ENCODE assay signal across 8 cellular contexts in genomic region chr6:3456794-3457709, GRCh38. TPM values are rescaled to one million over a fixed set of nuclear protein-coding genes. Genes with fewer than 3 reads are reported as not detected.
DNase-seq lines count a peak whose midpoint lies in the region; ATAC-seq and TF ChIP-seq lines count a peak whose summit lies in the region.

SLC22A23 (minus strand) TSS chr6:3457050; CDS start chr6:3456559, 491 bp downstream.

- H3K36me3 ChIP-seq in GM23248 (ENCODE audit: low read depth) (no peaks in the 10 kb centered on the region), endodermal cell (ENCODE audit: control insufficient read depth, insufficient read depth, low read length) (no peaks in the 10 kb centered on the region)

- H3K4me1 Mint-ChIP-seq in endodermal cell: peaks cover 22% of the 10 kb centered on the region

- no peaks in the 10 kb centered on the region for H4K20me1 ChIP-seq in GM23248 (ENCODE audit: insufficient read depth)

- no peak for ATAC-seq in HG02798 (IDR thresholded peaks at IDR 0.05; ENCODE audit: poor library complexity, unreplicated experiment)

- H3F3A ChIP-seq in GM23248 (ENCODE audit: insufficient read depth): peaks cover 15% of the 10 kb centered on the region

- peak; percentile 89 for TF ChIP-seq CTCF in endodermal cell (conservative IDR thresholded peaks at IDR 0.05)

- H3K27me3 ChIP-seq in GM23248 (replicated peaks; ENCODE audit: insufficient read depth) (no peaks in the 10 kb centered on the region), endodermal cell (ENCODE audit: control insufficient read depth, insufficient read depth, low read length, poor library complexity, severe bottlenecking) (peaks cover 68% of the 10 kb centered on the region)

- in situ Hi-C loops in GM23248 (cut with MboI): loop anchor here (25.0 kb wide), 1 partner anchor 255 kb away; no protein-coding TSS in a partner anchor

- H3K27ac Mint-ChIP-seq in endodermal cell: no peak within 1 kb of the TSS

- DNase-seq in CMK (ENCODE audit: low read depth): peak; percentile 54
- peak; percentile 66 for DNase-seq in GM23248
- DNase-seq in NCI-H510A treated with DMSO at 0.1 percent for 48 hours (lab: John Stamatoyannopoulos, UW): peak; percentile 36
- DNase-seq in activated CD8-positive, alpha-beta memory T cell treated with anti-CD3 and anti-CD28 coated beads for 24 hours: peak; percentile 85
- peak; percentile 95 for DNase-seq in endodermal cell
- peak; percentile 80 for DNase-seq in midbrain (lab: John Stamatoyannopoulos, UW)
- peak; percentile 47 to 55 for DNase-seq in stimulated activated CD8-positive, alpha-beta memory T cell treated with anti-CD3 and anti-CD28 coated beads, Interleukin-15, amount 100 ng/mL, for 48 hours (ENCODE audit: low read depth in 2 of 2)

- peak within 1 kb of the TSS; percentile 79 for H3K9ac ChIP-seq in GM23248
- H3K9ac ChIP-seq in endodermal cell (ENCODE audit: extremely low read depth, low read length, poor library complexity, severe bottlenecking): no peak within 1 kb of the TSS

- H3K4me3 ChIP-seq in GM23248: peak within 1 kb of the TSS; percentile 91
- peak within 1 kb of the TSS; percentile 82 for H3K4me3 ChIP-seq in endodermal cell (ENCODE audit: low read length)

- H3K9me3 Mint-ChIP-seq in endodermal cell: peaks cover 2% of the 10 kb centered on the region

- H3K9me2 ChIP-seq in GM23248 (ENCODE audit: insufficient read depth): no peaks in the 10 kb centered on the region

- H3K27ac ChIP-seq in GM23248 (no peak within 1 kb of the TSS), endodermal cell (ENCODE audit: low read depth, low read length) (no peak within 1 kb of the TSS)

- H2AFZ ChIP-seq in GM23248: peak within 1 kb of the TSS; percentile 92

- H3K9me3 ChIP-seq in GM23248 (ENCODE audit: low read depth) (no peaks in the 10 kb centered on the region), endodermal cell (ENCODE audit: control insufficient read depth, low read length) (no peaks in the 10 kb centered on the region)

- WGBS in GM23248 (ENCODE audit: low coverage in 1 of 2, low lambda C conversion rate in 2 of 2, missing lambda C conversion rate in 2 of 2), 2 experiments: 3 to 6% methylated on average over 42 to 68 of the region's 116 CpGs
- WGBS in endodermal cell (ENCODE audit: insufficient coverage in 1 of 2, insufficient read length in 1 of 2), 2 experiments: 0% methylated on average over 24 to 110 of the region's 116 CpGs

- peak within 1 kb of the TSS; percentile 81 for H3K4me2 ChIP-seq in GM23248 (ENCODE audit: unreplicated experiment)

- peaks cover 39% of the 10 kb centered on the region for H3K79me2 ChIP-seq in GM23248 (ENCODE audit: insufficient read depth)

- H3K36me3 Mint-ChIP-seq in endodermal cell (ENCODE audit: low read depth): no peaks in the 10 kb centered on the region

- H3K4me3 Mint-ChIP-seq in endodermal cell: peak within 1 kb of the TSS; percentile 57

- H3K4me1 ChIP-seq in GM23248 (ENCODE audit: insufficient read depth) (peaks cover 22% of the 10 kb centered on the region), endodermal cell (ENCODE audit: control insufficient read depth, insufficient read depth, low read length) (peaks cover 2% of the 10 kb centered on the region)

- H3K27me3 Mint-ChIP-seq in endodermal cell (ENCODE audit: insufficient read depth): peaks cover 30% of the 10 kb centered on the region

RNA-seq across cellular contexts. Expression of gene SLC22A23, which starts in this region (rescaled TPM):
- total RNA-seq in GM23248 (2014; rRNA removed; shearing (Covaris generic)): 7.3 and 9.5 TPM in 2 replicates
- 2.4 TPM in 2 replicates for polyA plus RNA-seq in GM23248 (2016; fragmentation: Nextera tagmentation; extraction: Ambion mirVana)
- 10 to 100 TPM; 11.1 to 13.3 TPM for total RNA-seq in endodermal cell
- polyA plus RNA-seq in endodermal cell (2013, experiment 1 of 2): 21.0 TPM
- polyA plus RNA-seq in endodermal cell (2013, experiment 2 of 2): 18.4 TPM

Comparison
In these comparisons a context has a peak if more than half of its experiments do, and no peak if none do; other contexts are left out.
1. DNase-seq: peak in every context shown above with its lines; median percentile 95 in endodermal cell; 85 in activated CD8-positive, alpha-beta memory T cell treated with anti-CD3 and anti-CD28 coated beads for 24 hours; 80 in midbrain; 66 in GM23248; 54 in CMK; 51 in stimulated activated CD8-positive, alpha-beta memory T cell treated with anti-CD3 and anti-CD28 coated beads, Interleukin-15, amount 100 ng/mL, for 48 hours; 36 in NCI-H510A treated with DMSO at 0.1 percent for 48 hours.